Comparison of ENCODE assay signal across 12 cellular contexts in genomic region chr7:2802082-2802481, GRCh38. TPM values are rescaled to one million over a fixed set of nuclear protein-coding genes. Genes with fewer than 3 reads are reported as not detected.
DNase-seq lines count a peak whose midpoint lies in the region; ATAC-seq and TF ChIP-seq lines count a peak whose summit lies in the region.
"Had no signal": no experiment of that assay in that cellular context is flagged by ENCODE, and none has a peak within 500 bp of the region (broad histone marks: within the 10 kb centered on the region; RNA-seq: fewer than 3 reads in every experiment).

No MANE protein-coding gene starts in this region.

- DNase-seq in Calu3 = no peak
- DNase-seq in PC-3 = peak; percentile 59
- peak; percentile 75 for DNase-seq in choroid plexus epithelial cell (ENCODE audit: low read depth)
- no peak for DNase-seq in nephron progenitor cell
- DNase-seq in central memory CD4-positive, alpha-beta T cell = no peak
- no peak for DNase-seq in activated naive CD4-positive, alpha-beta T cell treated with Interleukin-2 at 50 U/mL for 16 hours
- DNase-seq in NCI-H2107 (lab: John Stamatoyannopoulos, UW) = no peak
- no peak for DNase-seq in GM03348 (ENCODE audit: low spot score)
- DNase-seq: cortex of kidney had no signal

- intact Hi-C loops in Calu3 (cut with micrococcal nuclease; ENCODE audit: unreplicated experiment) (no loop called here), PC-3 (cut with micrococcal nuclease) (loop anchor here (1.0 to 5.0 kb wide), 4 partner anchors 19 to 44 kb away; partner anchors contain the start of gene GNA12)

- H3K9me3 Mint-ChIP-seq in Calu3 (ENCODE audit: low read depth, unreplicated experiment) = no peaks in the 10 kb centered on the region
- peaks cover 7% of the 10 kb centered on the region for H3K9me3 Mint-ChIP-seq in nephron progenitor cell
- H3K9me3 Mint-ChIP-seq: activated T-helper 17 cell treated with anti-CD3 and anti-CD28 coated beads, Interleukin-2, amount 50 U/mL, for 72 hours had no signal

- H3K79me2 ChIP-seq in PC-3 (ENCODE audit: low read length) = peaks cover 92% of the 10 kb centered on the region

- no peak overlapping the region for H2AFZ ChIP-seq in PC-3 (ENCODE audit: low read length)

- H3K27ac ChIP-seq in PC-3 (ENCODE audit: low read length) = peak overlapping the region; percentile 92

- no peaks in the 10 kb centered on the region for H3K9me2 ChIP-seq in PC-3 (replicated peaks; ENCODE audit: low read length)

- H3K4me2 ChIP-seq in PC-3 (ENCODE audit: low read length) = peak overlapping the region; percentile 84

- peak overlapping the region; percentile 74 for H3K9ac ChIP-seq in PC-3 (ENCODE audit: low read length)

- H3K36me3 Mint-ChIP-seq in Calu3 (ENCODE audit: insufficient read depth, unreplicated experiment) = no peaks in the 10 kb centered on the region
- peaks cover 35% of the 10 kb centered on the region for H3K36me3 Mint-ChIP-seq in nephron progenitor cell (ENCODE audit: low read depth)

- H3K27me3 Mint-ChIP-seq in Calu3 (ENCODE audit: unreplicated experiment) (no peaks in the 10 kb centered on the region), nephron progenitor cell (ENCODE audit: low read depth, poor library complexity) (no peaks in the 10 kb centered on the region)
- H3K27me3 Mint-ChIP-seq: activated T-helper 17 cell treated with anti-CD3 and anti-CD28 coated beads, Interleukin-2, amount 50 U/mL, for 72 hours had no signal

- H3K9me3 ChIP-seq in PC-3 (ENCODE audit: low read length) = no peaks in the 10 kb centered on the region

- H3K4me1 ChIP-seq in PC-3 (ENCODE audit: insufficient read depth, low read length) = peaks cover 41% of the 10 kb centered on the region

- H3K27me3 ChIP-seq in PC-3 (ENCODE audit: low read length) = no peaks in the 10 kb centered on the region

- no peak for TF ChIP-seq CTCF in Calu3 (IDR thresholded peaks at IDR 0.05; ENCODE audit: unreplicated experiment)
- TF ChIP-seq CTCF in PC-3 (conservative IDR thresholded peaks at IDR 0.05; ENCODE audit: low read depth, low read length) = no peak
- TF ChIP-seq CTCF in choroid plexus epithelial cell (conservative IDR thresholded peaks at IDR 0.05; ENCODE audit: low read depth, low read length) = no peak
- TF ChIP-seq CTCF in nephron progenitor cell (IDR thresholded peaks at IDR 0.05) = no peak

- H3K27ac Mint-ChIP-seq in Calu3 (ENCODE audit: unreplicated experiment) (peak overlapping the region; percentile 41), nephron progenitor cell (peak overlapping the region; percentile 24)

- POLR2A ChIA-PET in PC-3 (lab: Charles Lee; ENCODE audit: unreplicated experiment) = interaction anchor here (0.5 to 0.6 kb wide), 2 partner anchors 18 to 78 kb away, joined by 3 read pairs; no protein-coding TSS in a partner anchor

- H3K4me1 Mint-ChIP-seq in Calu3 (ENCODE audit: low read depth, unreplicated experiment) (peaks cover 58% of the 10 kb centered on the region), nephron progenitor cell (peaks cover 53% of the 10 kb centered on the region)

- H3K4me3 ChIP-seq in PC-3 (ENCODE audit: low read length) (peak overlapping the region; percentile 56), choroid plexus epithelial cell (ENCODE audit: low read depth, low read length) (no peak overlapping the region)

- H3K36me3 ChIP-seq in PC-3 (ENCODE audit: low read depth, low read length) = no peaks in the 10 kb centered on the region

- CTCF ChIA-PET in Calu3 (lab: Charles Lee) = interaction anchor here (1.0 to 1.2 kb wide), 2 partner anchors 13 to 35 kb away, joined by 3 to 14 read pairs; no protein-coding TSS in a partner anchor
- CTCF ChIA-PET in PC-3 (lab: Charles Lee) = interaction anchor here (0.6 to 1.2 kb wide), 7 partner anchors 19 to 74 kb away, joined by 3 to 5 read pairs (median 3); no protein-coding TSS in a partner anchor

- ATAC-seq in PC-3 = peak; percentile 52
- ATAC-seq: activated CD4-positive, CD25-positive, alpha-beta regulatory T cell treated with anti-CD3 and anti-CD28 coated beads, Interleukin-2, amount 50 U/mL, for 24 hours; Right ventricle myocardium inferior had no signal

- BruUV-seq in Calu3 (replicated peaks; lab: Mats Ljungman, UMichigan) (no TSS peak), PC-3 (replicated peaks; lab: Mats Ljungman, UMichigan) (no TSS peak)

- peaks cover 4% of the 10 kb centered on the region for H3F3A ChIP-seq in PC-3 (ENCODE audit: low read length, unreplicated experiment)

- H4K20me1 ChIP-seq in PC-3 (ENCODE audit: low read length) = no peaks in the 10 kb centered on the region

- H3K4me3 Mint-ChIP-seq in Calu3 (ENCODE audit: low read depth, unreplicated experiment) (peak overlapping the region; percentile 53), nephron progenitor cell (no peak overlapping the region)

RNA-seq across cellular contexts. Expression of gene GNA12, which starts 42.0 kb away (rescaled TPM):
- 75.4 and 78.3 TPM in 2 replicates for total RNA-seq in Calu3 (2022)
- total RNA-seq in PC-3 (2014; rRNA removed) = 15.0 and 26.8 TPM in 2 replicates

Comparison
In these comparisons a context has a peak if more than half of its experiments do, and no peak if none do; other contexts are left out.
1. DNase-seq: peak in PC-3 (single experiment) and choroid plexus epithelial cell (single experiment); none in Calu3 (single experiment), nephron progenitor cell (single experiment), central memory CD4-positive, alpha-beta T cell (single experiment), activated naive CD4-positive, alpha-beta T cell treated with Interleukin-2 at 50 U/mL for 16 hours (single experiment), NCI-H2107 (single experiment) and GM03348 (single experiment).